ENCODE assay signal across 22 cellular contexts in the genomic region with DNA sequence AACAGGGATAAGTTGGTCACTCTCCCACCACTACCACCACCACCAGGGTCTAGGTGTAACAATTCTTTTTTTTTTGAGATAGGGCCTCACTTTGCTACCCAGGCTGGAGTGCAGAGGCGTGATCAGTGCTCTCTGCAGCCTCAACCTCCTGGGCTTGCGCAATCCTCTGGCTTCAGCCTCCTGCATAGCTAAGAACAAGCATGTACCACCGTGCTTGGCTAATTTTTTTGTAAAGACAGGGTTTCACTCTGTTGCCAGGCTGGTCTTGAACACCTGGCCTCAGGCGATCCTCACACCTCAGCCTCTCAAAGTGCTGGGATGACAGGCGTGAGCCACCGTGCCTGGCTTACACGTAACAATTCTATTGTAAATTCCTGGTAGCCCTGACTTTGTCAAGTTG. TPM values are rescaled to one million over a fixed set of nuclear protein-coding genes. Genes with fewer than 3 reads are reported as not detected.
DNase-seq lines count a peak whose midpoint lies in the region; ATAC-seq and TF ChIP-seq lines count a peak whose summit lies in the region.
"Had no signal": no experiment of that assay in that cellular context is flagged by ENCODE, and none has a peak within 500 bp of the region (broad histone marks: within the 10 kb centered on the region; RNA-seq: fewer than 3 reads in every experiment).

No MANE protein-coding gene starts in this region.

- no peak overlapping the region for H3K4me3 Mint-ChIP-seq in T-helper 2 cell treated with Interferon-gamma antibody and Interleukin-4, amounts not matched to agents 5 μg/mL and 100 μg/mL, for 36 hours

- peaks cover 26% of the 10 kb centered on the region for H3K4me1 Mint-ChIP-seq in T-helper 2 cell treated with Interferon-gamma antibody and Interleukin-4, amounts not matched to agents 5 μg/mL and 100 μg/mL, for 36 hours (ENCODE audit: low read depth)

- H3K27me3 Mint-ChIP-seq in T-helper 2 cell treated with Interferon-gamma antibody and Interleukin-4, amounts not matched to agents 5 μg/mL and 100 μg/mL, for 36 hours (ENCODE audit: low read depth), result no peaks in the 10 kb centered on the region

- no peaks in the 10 kb centered on the region for H3K36me3 Mint-ChIP-seq in T-helper 2 cell treated with Interferon-gamma antibody and Interleukin-4, amounts not matched to agents 5 μg/mL and 100 μg/mL, for 36 hours (ENCODE audit: low read depth)

- no peaks in the 10 kb centered on the region for H3K27me3 ChIP-seq in uterus
- H3K27me3 ChIP-seq: BLaER1 had no signal

- TF ChIP-seq CTCF in RWPE1 (conservative IDR thresholded peaks at IDR 0.05; ENCODE audit: low read depth) (no peak), uterus (IDR thresholded peaks at IDR 0.05) (no peak)

- peak overlapping the region; percentile 31 for H3K27ac ChIP-seq in RWPE1
- no peak overlapping the region for H3K27ac ChIP-seq in uterus
- H3K27ac ChIP-seq: BLaER1 had no signal

- POLR2A ChIA-PET in RWPE1 (lab: Yijun Ruan, JAX; ENCODE audit: low non-redundant PET), result no interaction called here

- no peak overlapping the region for H3K4me3 ChIP-seq in uterus
- H3K4me3 ChIP-seq: BLaER1 had no signal

- no peak for TF ChIP-seq POLR2A in uterus (IDR thresholded peaks at IDR 0.05)

- DNase-seq in activated effector memory CD4-positive, alpha-beta T cell treated with anti-CD3 and anti-CD28 coated beads, Interleukin-2, amount 50 U/mL, for 16 hours, result peak; percentile 28
- DNase-seq in activated effector memory CD4-positive, alpha-beta T cell treated with Interleukin-2 at 50 U/mL for 16 hours, result no peak
- no peak for DNase-seq in RWPE1 (ENCODE audit: low spot score)
- DNase-seq in islet precursor cell, result peak; percentile 50
- no peak for DNase-seq in uterus
- no peak for DNase-seq in T-helper 2 cell treated with Interferon-gamma antibody and Interleukin-4, amounts not matched to agents 5 μg/mL and 100 μg/mL, for 36 hours (ENCODE audit: low spot score)
- DNase-seq in T1000 (lab: John Stamatoyannopoulos, UW), result no peak
- DNase-seq: 8988T; GF-D8; GOT3; Kasumi-1; MV-4-11; NCI-H1417 treated with DMSO at 0.1 percent for 48 hours; NCI-H2029; NCI-H2171 treated with DMSO at 0.1 percent for 48 hours; NCI-H446 treated with DMSO at 0.1 percent for 48 hours; NK-92 treated with Interleukin-12 subunit alpha and Interleukin-12 subunit beta, amount 100 ng/mL, for 24 hours; SHP77; SK-N-SH had no signal

- H3K9me3 ChIP-seq in uterus, result no peaks in the 10 kb centered on the region
- H3K9me3 ChIP-seq: BLaER1, SK-N-SH had no signal

- H3K36me3 ChIP-seq in uterus, result no peaks in the 10 kb centered on the region
- H3K36me3 ChIP-seq: BLaER1 had no signal

- H3K27ac Mint-ChIP-seq in T-helper 2 cell treated with Interferon-gamma antibody and Interleukin-4, amounts not matched to agents 5 μg/mL and 100 μg/mL, for 36 hours, result no peak overlapping the region

- CTCF ChIA-PET in RWPE1 (lab: Yijun Ruan, JAX), result no interaction called here

- H3K9me3 Mint-ChIP-seq in T-helper 2 cell treated with Interferon-gamma antibody and Interleukin-4, amounts not matched to agents 5 μg/mL and 100 μg/mL, for 36 hours, result no peaks in the 10 kb centered on the region

- no peak for ATAC-seq in GM18907 (IDR thresholded peaks at IDR 0.05; ENCODE audit: unreplicated experiment)
- ATAC-seq: Panc1 had no signal

- intact Hi-C loops in uterus (cut with DNase I; ENCODE audit: low total_unique reads), result no loop called here

- no peaks in the 10 kb centered on the region for H3K4me1 ChIP-seq in uterus

RNA-seq across cellular contexts. Expression of gene CORO2A, which starts 27.5 kb away (rescaled TPM):
- total RNA-seq in uterus, result 1 to 10 TPM; 2.8 to 4.6 (median 4.2) TPM

RNA-seq across cellular contexts. Expression of gene TRIM14, which starts 45.9 kb away (rescaled TPM):
- total RNA-seq in uterus, result 10 to 100 TPM in 2 of 4 donors, 1 to 10 TPM in 2; 1.5 to 17.7 (median 10.9) TPM

Comparison
In these comparisons a context has a peak if more than half of its experiments do, and no peak if none do; other contexts are left out.
1. DNase-seq: peak in activated effector memory CD4-positive, alpha-beta T cell treated with anti-CD3 and anti-CD28 coated beads, Interleukin-2, amount 50 U/mL, for 16 hours (single experiment) and islet precursor cell (single experiment); none in activated effector memory CD4-positive, alpha-beta T cell treated with Interleukin-2 at 50 U/mL for 16 hours (single experiment), RWPE1 (single experiment), uterus (0 of 2), T-helper 2 cell treated with Interferon-gamma antibody and Interleukin-4, amounts not matched to agents 5 μg/mL and 100 μg/mL, for 36 hours (single experiment) and T1000 (single experiment).